ENCODE assay signal across 15 cellular contexts in the genomic region with DNA sequence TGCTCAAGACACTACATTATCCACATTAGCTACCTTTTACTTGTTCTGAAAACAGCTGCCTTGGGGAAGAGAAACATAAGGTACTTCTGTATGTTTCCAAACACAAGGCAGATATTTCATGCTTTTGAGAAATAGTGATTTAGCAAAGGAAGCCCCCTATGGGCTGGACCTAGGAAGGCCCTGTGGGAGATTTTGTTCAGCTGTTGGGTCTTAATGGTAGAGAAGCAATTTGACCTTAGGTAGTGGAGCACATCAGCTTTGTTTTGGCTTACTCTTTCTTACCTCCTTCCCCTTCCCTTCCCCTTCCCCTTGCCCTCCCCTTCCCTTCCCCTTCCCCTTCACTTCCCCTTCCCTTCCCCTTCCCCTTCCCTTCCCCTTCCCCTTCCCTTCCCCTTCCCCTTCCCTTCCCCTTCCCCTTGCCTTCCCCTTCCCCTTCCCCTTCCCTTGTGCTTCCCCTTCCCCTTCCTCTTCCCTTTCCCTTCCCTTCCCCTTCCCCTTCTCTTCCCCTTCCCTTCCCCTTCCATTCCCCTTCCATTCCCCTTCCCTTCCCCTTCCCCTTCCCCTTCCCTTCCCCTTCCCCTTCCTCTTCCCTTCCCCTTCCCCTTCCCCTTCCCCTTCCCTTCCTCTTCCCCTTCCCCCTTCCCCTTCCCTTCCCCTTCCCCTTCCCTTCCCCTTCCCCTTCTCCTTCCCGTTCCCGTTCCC.
DNase-seq lines count a peak whose midpoint lies in the region; TF ChIP-seq lines count a peak whose summit lies in the region.
"Had no signal": no experiment of that assay in that cellular context is flagged by ENCODE, and none has a peak within 500 bp of the region (broad histone marks: within the 10 kb centered on the region; RNA-seq: fewer than 3 reads in every experiment).

No MANE protein-coding gene starts in this region.

- in situ Hi-C loops in astrocyte of the cerebellum (cut with HindIII; ENCODE audit: low sequenced_read_pairs): no loop called here

- TF ChIP-seq CTCF in HEK293 (tag by site-specific recombination; IDR thresholded peaks at IDR 0.05): no peak
- peak; percentile 31 for TF ChIP-seq CTCF in astrocyte of the cerebellum (IDR thresholded peaks at IDR 0.05; ENCODE audit: low read depth, low read length, missing control alignments)

- CTCF ChIA-PET in HEK293 (lab: Yijun Ruan, JAX): interaction anchor here (0.9 to 2.2 kb wide), 11 partner anchors 9 to 173 kb away, joined by 3 to 11 read pairs (median 4); no protein-coding TSS in a partner anchor

- no peak overlapping the region for H3K4me3 ChIP-seq in HEK293 (ENCODE audit: low read depth, low read length)
- no peak overlapping the region for H3K4me3 ChIP-seq in astrocyte of the cerebellum (ENCODE audit: low read depth, low read length)
- H3K4me3 ChIP-seq: tibial nerve had no signal

- DNase-seq in DMS53 (lab: John Stamatoyannopoulos, UW): peak; percentile 3
- no peak for DNase-seq in DMS53 treated with DMSO at 0.1 percent for 48 hours (lab: John Stamatoyannopoulos, UW; ENCODE audit: unreplicated experiment)
- no peak for DNase-seq in astrocyte of the cerebellum (ENCODE audit: low read depth)
- peak; percentile 12 for DNase-seq in myocyte (ENCODE audit: low read depth)
- DNase-seq in GOT3 (lab: John Stamatoyannopoulos, UW): no peak
- DNase-seq in activated effector memory CD4-positive, alpha-beta T cell treated with Interleukin-2 at 50 U/mL for 16 hours: no peak
- no peak for DNase-seq in HPDE6-E6E7 (ENCODE audit: extremely low spot score)
- DNase-seq: 8988T; activated CD4-positive, CD25-positive, alpha-beta regulatory T cell treated with anti-CD3 and anti-CD28 coated beads, Interleukin-2, amount 50 U/mL, for 72 hours; aorta; effector CD4-positive, alpha-beta T cell; NCI-H187; NK-92 treated with Interleukin-12 subunit alpha and Interleukin-12 subunit beta, amount 100 ng/mL, for 24 hours had no signal

- H3K36me3 ChIP-seq in HEK293 (ENCODE audit: control insufficient read depth in 2 of 2, insufficient read depth in 1 of 2, low read length in 2 of 2): peaks cover 0 to 22% of the 10 kb centered on the region in 2 experiments; a peak in 2 of 3 replicates

- H3K9me3 ChIP-seq in HEK293 (ENCODE audit: control insufficient read depth, insufficient read depth, low read depth, low read length): no peaks in the 10 kb centered on the region
- H3K9me3 ChIP-seq: tibial nerve had no signal

- POLR2A ChIA-PET in HEK293 (lab: Yijun Ruan, JAX): interaction anchor here (1.7 kb wide), 1 partner anchor 86 kb away, joined by 5 read pairs; a partner anchor contains a TSS

- no peak overlapping the region for H3K27ac ChIP-seq in HEK293 (ENCODE audit: extremely low read depth, low read depth, low read length)
- H3K27ac ChIP-seq: tibial nerve had no signal

- H3K4me1 ChIP-seq in HEK293 (ENCODE audit: control insufficient read depth, insufficient read depth, low read length): no peaks in the 10 kb centered on the region
- H3K4me1 ChIP-seq: tibial nerve had no signal

TF ChIP-seq in HEK293, 187 proteins besides CTCF, POLR2A, EP300 and RAD21:
- TF ChIP-seq ZNF654 (tag by site-specific recombination; IDR thresholded peaks at IDR 0.05; ENCODE audit: low read depth) (peak; percentile 9; the same call in 1 of the 2 replicates), ZNF302 (tag by site-specific recombination; IDR thresholded peaks at IDR 0.05; ENCODE audit: low read depth) (no peak)

Comparison
In these comparisons a context has a peak if more than half of its experiments do, and no peak if none do; other contexts are left out.
1. DNase-seq: peak in DMS53 (single experiment) and myocyte (single experiment); none in DMS53 treated with DMSO at 0.1 percent for 48 hours (single experiment), astrocyte of the cerebellum (single experiment), GOT3 (single experiment), activated effector memory CD4-positive, alpha-beta T cell treated with Interleukin-2 at 50 U/mL for 16 hours (single experiment) and HPDE6-E6E7 (single experiment).